8 cellular contexts compared by ENCODE assay signal in genomic region chr1:98870959-98871903, GRCh38.
A peak's percentile ranks its signal among the peaks of the same experiment; 100 is the strongest.
DNase-seq lines count a peak whose midpoint lies in the region; ATAC-seq and TF ChIP-seq lines count a peak whose summit lies in the region.

No MANE protein-coding gene starts in this region.

- H3K27me3 ChIP-seq in A673 (replicated peaks; ENCODE audit: insufficient read depth, low read depth, low read length, poor library complexity) = no peaks in the 10 kb centered on the region
- H3K27me3 ChIP-seq in dorsolateral prefrontal cortex = no peaks in the 10 kb centered on the region

- no peaks in the 10 kb centered on the region for H3K4me1 ChIP-seq in A673 (ENCODE audit: insufficient read depth, low read length, poor library complexity, severe bottlenecking)

- TF ChIP-seq CTCF in A673 (conservative IDR thresholded peaks at IDR 0.05; ENCODE audit: low read depth, low read length) (no peak), dorsolateral prefrontal cortex (IDR thresholded peaks at IDR 0.05 in 54 of 56, conservative IDR thresholded peaks at IDR 0.05 in 2 of 56; ENCODE audit: low read depth in 1 of 56, partially characterized antibody in 56 of 56) (no peak)

- no peaks in the 10 kb centered on the region for H3K36me3 ChIP-seq in A673 (ENCODE audit: insufficient read depth, low read length, poor library complexity, severe bottlenecking)

- POLR2A ChIA-PET in A673 (lab: Charles Lee; ENCODE audit: low non-redundant PET) = no interaction called here

- H3K27ac ChIP-seq in A673 (ENCODE audit: low read depth, low read length, poor library complexity, severe bottlenecking) (no peak overlapping the region), dorsolateral prefrontal cortex (no peak overlapping the region)

- no peaks in the 10 kb centered on the region for H3K9me3 ChIP-seq in A673 (ENCODE audit: low read depth, low read length, poor library complexity, severe bottlenecking)

- H3K4me3 ChIP-seq in A673 (ENCODE audit: low read depth, low read length, poor library complexity, severe bottlenecking) (no peak overlapping the region), dorsolateral prefrontal cortex (no peak overlapping the region)

- ATAC-seq in GM19043 (IDR thresholded peaks at IDR 0.05; ENCODE audit: low read depth, unreplicated experiment) (peak; percentile 98), HG03097 (IDR thresholded peaks at IDR 0.05; ENCODE audit: low FRiP score, unreplicated experiment) (peak; percentile 98), left lobe of liver (no peak)

- BruUV-seq in A673 (replicated peaks; lab: Mats Ljungman, UMichigan) = no TSS peak

- CTCF ChIA-PET in A673 (lab: Charles Lee) = no interaction called here

- DNase-seq in A673 (ENCODE audit: low spot score) = peak; percentile 6
- DNase-seq in SW480 (ENCODE audit: low spot score) = peak; percentile 30
- peak; percentile 6 for DNase-seq in effector CD8-positive, alpha-beta T cell (lab: John Stamatoyannopoulos, UW)
- DNase-seq in NCI-H146 treated with DMSO at 0.1 percent for 48 hours (lab: John Stamatoyannopoulos, UW; ENCODE audit: unreplicated experiment) = no peak
- DNase-seq in left lobe of liver (ENCODE audit: low spot score) = no peak
- DNase-seq in dorsolateral prefrontal cortex = no peak

- intact Hi-C loops in A673 (cut with micrococcal nuclease; ENCODE audit: unreplicated experiment) = no loop called here
- intact Hi-C loops in dorsolateral prefrontal cortex (cut with DNase I) = no loop called here

Comparison
In these comparisons a context has a peak if more than half of its experiments do, and no peak if none do; other contexts are left out.
1. DNase-seq: peak in A673 (single experiment), SW480 (single experiment) and effector CD8-positive, alpha-beta T cell (single experiment); none in NCI-H146 treated with DMSO at 0.1 percent for 48 hours (single experiment), left lobe of liver (single experiment) and dorsolateral prefrontal cortex (0 of 10).